In the genomic region with DNA sequence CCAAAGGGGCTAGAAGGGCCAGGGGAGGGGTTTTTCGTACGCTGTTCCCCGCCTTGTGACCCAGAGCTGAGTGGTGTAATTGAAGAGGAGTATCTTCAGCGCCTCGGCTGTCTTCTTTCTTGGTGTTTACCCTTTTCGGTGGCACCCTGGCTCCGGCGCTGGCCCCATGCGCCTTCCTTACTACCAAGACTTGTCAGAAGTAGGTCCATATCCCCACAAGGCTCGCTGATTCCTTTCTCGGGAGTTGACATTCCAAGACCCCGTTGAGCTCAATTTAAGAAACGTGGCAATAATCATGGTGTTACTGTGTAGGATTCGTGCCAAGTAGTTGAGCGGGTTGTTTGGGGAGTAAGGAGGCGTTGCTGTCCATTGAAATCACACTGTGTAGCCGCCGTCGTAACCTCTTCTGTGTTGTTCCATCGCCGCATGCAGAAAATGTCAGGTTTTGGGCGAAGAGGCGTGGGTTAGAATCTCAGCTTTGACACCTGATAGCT, we compare ENCODE assay signal across 9 cellular contexts. TPM values are rescaled to one million over a fixed set of nuclear protein-coding genes. Genes with fewer than 3 reads are reported as not detected.
A peak's percentile ranks its signal among the peaks of the same experiment; 100 is the strongest.
DNase-seq lines count a peak whose midpoint lies in the region; ATAC-seq, FAIRE-seq and TF ChIP-seq lines count a peak whose summit lies in the region.
"Had no signal": no experiment of that assay in that cellular context is flagged by ENCODE, and none has a peak within 500 bp of the region (broad histone marks: within the 10 kb centered on the region; RNA-seq: fewer than 3 reads in every experiment).

No MANE protein-coding gene starts in this region.

- H3K9ac ChIP-seq in mammary epithelial cell (ENCODE audit: insufficient read depth, low read length), result peak overlapping the region; percentile 93
- peak overlapping the region; percentile 76 to 94 for H3K9ac ChIP-seq in kidney (ENCODE audit: low read length in 2 of 2)

- H3K27ac ChIP-seq in mammary epithelial cell (ENCODE audit: insufficient read depth, low read depth, low read length), result peak overlapping the region; percentile 60
- peak overlapping the region; percentile 8 to 75 for H3K27ac ChIP-seq in kidney (ENCODE audit: low read depth in 2 of 2, low read length in 2 of 2)

- H3K36me3 ChIP-seq in mammary epithelial cell (ENCODE audit: insufficient read depth, low read length) (no peaks in the 10 kb centered on the region), kidney (ENCODE audit: control insufficient read depth in 1 of 2, insufficient read depth in 2 of 2, low read length in 2 of 2) (no peaks in the 10 kb centered on the region)

- TF ChIP-seq CTCF in mammary epithelial cell (conservative IDR thresholded peaks at IDR 0.05 in 1 of 2, IDR thresholded peaks at IDR 0.05 in 1 of 2; ENCODE audit: extremely low read depth in 1 of 2, insufficient read depth in 1 of 2, low read depth in 1 of 2, low read length in 2 of 2) (no peak), kidney (IDR thresholded peaks at IDR 0.05; ENCODE audit: borderline replicate concordance, extremely low read depth, insufficient read depth) (no peak), GM10266 (IDR thresholded peaks at IDR 0.05; ENCODE audit: control insufficient read depth, insufficient read depth, low read depth, missing control alignments) (no peak)

- H4K20me1 ChIP-seq in mammary epithelial cell (ENCODE audit: insufficient read depth, low read length), result no peaks in the 10 kb centered on the region

- FAIRE-seq in kidney (lab: Jason Lieb, UNC), result no peak
- FAIRE-seq: TTC549 had no signal

- intact Hi-C loops in mammary epithelial cell (cut with micrococcal nuclease), result loop anchor here (1.0 kb wide), 1 partner anchor 269 kb away; no protein-coding TSS in a partner anchor
- intact Hi-C loops in kidney (cut with DNase I), result no loop called here

- in situ Hi-C loops in mammary epithelial cell (cut with MboI; ENCODE audit: low sequenced_read_pairs in 2 of 2), result no loop called here

- peaks cover 2 to 9% of the 10 kb centered on the region in 2 donors for H3K36me3 Mint-ChIP-seq in stimulated activated naive B cell treated with anti-CD40 and anti-IgM and Interleukin-4, amounts not matched to agents 10 μg/mL and 1 μg/mL and 100 μg/mL, for 72 hours

- H3K4me3 Mint-ChIP-seq in stimulated activated naive B cell treated with anti-CD40 and anti-IgM and Interleukin-4, amounts not matched to agents 10 μg/mL and 1 μg/mL and 100 μg/mL, for 72 hours, result no peak overlapping the region

- peaks cover 90% of the 10 kb centered on the region for H3K79me2 ChIP-seq in mammary epithelial cell (ENCODE audit: insufficient read depth, low read length)

- no peaks in the 10 kb centered on the region for H3K27me3 ChIP-seq in mammary epithelial cell (ENCODE audit: insufficient read depth, low read length)

- H3K27ac Mint-ChIP-seq in stimulated activated naive B cell treated with anti-CD40 and anti-IgM and Interleukin-4, amounts not matched to agents 10 μg/mL and 1 μg/mL and 100 μg/mL, for 72 hours, result no peak overlapping the region

- peak overlapping the region; percentile 77 for H3K4me2 ChIP-seq in mammary epithelial cell (ENCODE audit: insufficient read depth, low read depth, low read length)

- H3K4me1 Mint-ChIP-seq in stimulated activated naive B cell treated with anti-CD40 and anti-IgM and Interleukin-4, amounts not matched to agents 10 μg/mL and 1 μg/mL and 100 μg/mL, for 72 hours, result peaks cover 11% of the 10 kb centered on the region in 2 donors

- H3K4me1 ChIP-seq in mammary epithelial cell (ENCODE audit: insufficient read depth, low read length) (peaks cover 5% of the 10 kb centered on the region), kidney (ENCODE audit: control insufficient read depth in 1 of 2, insufficient read depth in 1 of 2, low read depth in 1 of 2, low read length in 2 of 2) (peaks cover 0 to 7% of the 10 kb centered on the region in 2 donors)

- CTCF ChIA-PET in mammary epithelial cell (lab: Charles Lee; ENCODE audit: low non-redundant PET), result interaction anchor here (0.7 kb wide), 2 partner anchors 42 to 246 kb away, joined by 4 read pairs; partner anchors contain the start of gene DEPDC1B

- peak overlapping the region; percentile 96 for H2AFZ ChIP-seq in mammary epithelial cell (ENCODE audit: low read depth, low read length)

- ATAC-seq in GM18498 (IDR thresholded peaks at IDR 0.05; ENCODE audit: unreplicated experiment) (peak; percentile 30), HG02885 (IDR thresholded peaks at IDR 0.05; ENCODE audit: poor library complexity, unreplicated experiment) (peak; percentile 31)
- ATAC-seq in stimulated activated naive B cell treated with anti-CD40 and anti-IgM and Interleukin-4, amounts not matched to agents 10 μg/mL and 1 μg/mL and 100 μg/mL, for 72 hours (replicated peaks), result peak; percentile 29

- H3K9me3 ChIP-seq in mammary epithelial cell (replicated peaks; ENCODE audit: insufficient read depth, low read length) (no peaks in the 10 kb centered on the region), kidney (ENCODE audit: control insufficient read depth in 1 of 2, low read length in 2 of 2) (no peaks in the 10 kb centered on the region)

- H3K27me3 Mint-ChIP-seq in stimulated activated naive B cell treated with anti-CD40 and anti-IgM and Interleukin-4, amounts not matched to agents 10 μg/mL and 1 μg/mL and 100 μg/mL, for 72 hours, result no peaks in the 10 kb centered on the region

- H3K4me3 ChIP-seq in mammary epithelial cell (replicated peaks in 1 of 3; ENCODE audit: insufficient read depth in 1 of 3, low read depth in 2 of 3, low read length in 3 of 3), result peak overlapping the region; percentile 53 to 89 (median 67)
- peak overlapping the region; percentile 97 for H3K4me3 ChIP-seq in kidney (ENCODE audit: low read length in 2 of 2)

- peak; percentile 39 for DNase-seq in AG08396 (ENCODE audit: low spot score)
- DNase-seq in NCI-H69 (lab: John Stamatoyannopoulos, UW), result peak; percentile 83
- peak; percentile 55 for DNase-seq in mammary epithelial cell
- DNase-seq in kidney, result peak; percentile 71
- DNase-seq in stimulated activated naive B cell treated with anti-CD40 and anti-IgM and Interleukin-4, amounts not matched to agents 10 μg/mL and 1 μg/mL and 100 μg/mL, for 72 hours, result no peak
- no peak for DNase-seq in GM10266 (ENCODE audit: extremely low spot score)

- no peaks in the 10 kb centered on the region for H3K9me3 Mint-ChIP-seq in stimulated activated naive B cell treated with anti-CD40 and anti-IgM and Interleukin-4, amounts not matched to agents 10 μg/mL and 1 μg/mL and 100 μg/mL, for 72 hours

- 3% methylated on average over 16 of the region's 23 CpGs for WGBS in mammary epithelial cell (ENCODE audit: low coverage, missing lambda C conversion rate)

- dilution Hi-C loops in mammary epithelial cell (cut with HindIII; ENCODE audit: low sequenced_read_pairs), result no loop called here

- BruUV-seq in mammary epithelial cell (replicated peaks; lab: Mats Ljungman, UMichigan), result no TSS peak

RNA-seq across cellular contexts. Expression of gene NDUFAF2, which starts 0.8 kb away (rescaled TPM):
- total RNA-seq in mammary epithelial cell (10 to 100 TPM; 16.0 to 71.6 TPM), kidney (23.7 TPM)
- polyA plus RNA-seq in mammary epithelial cell (39.5 TPM), kidney (ENCODE audit: insufficient read depth, low read depth, low replicate concordance) (47.5 TPM)
- 6.2 TPM for polyA minus RNA-seq in mammary epithelial cell

RNA-seq across cellular contexts. Expression of gene ERCC8, which starts 0.9 kb away (rescaled TPM):
- total RNA-seq in mammary epithelial cell (10 to 100 TPM; 11.9 to 26.0 TPM), kidney (11.5 TPM)
- polyA plus RNA-seq in mammary epithelial cell (12.4 TPM), kidney (ENCODE audit: insufficient read depth, low read depth, low replicate concordance) (6.6 TPM)
- polyA minus RNA-seq in mammary epithelial cell, result 2.2 TPM

Comparison
In these comparisons a context has a peak if more than half of its experiments do, and no peak if none do; other contexts are left out.
1. DNase-seq: peak in AG08396 (single experiment), NCI-H69 (single experiment), mammary epithelial cell (single experiment) and kidney (single experiment); none in stimulated activated naive B cell treated with anti-CD40 and anti-IgM and Interleukin-4, amounts not matched to agents 10 μg/mL and 1 μg/mL and 100 μg/mL, for 72 hours (single experiment) and GM10266 (single experiment).
2. Peak in every context shown above with its lines, with median percentiles within 50 percentile points of each other: ATAC-seq.